25 cellular contexts compared by ENCODE assay signal in genomic region chr18:73617981-73618380, GRCh38.
"Had no signal": no experiment of that assay in that cellular context is flagged by ENCODE, and none has a peak within 500 bp of the region (broad histone marks: within the 10 kb centered on the region; RNA-seq: fewer than 3 reads in every experiment).

No MANE protein-coding gene starts in this region.

- H3K36me3 Mint-ChIP-seq: naive thymus-derived CD4-positive, alpha-beta T cell; natural killer cell treated with Interleukin-12 subunit alpha and Interleukin-12 subunit beta and Interleukin-15 and Interleukin-18, amount 100 ng/mL, for 72 hours; stimulated activated memory B cell treated with anti-CD40 and anti-IgM and Interleukin-4, amounts not matched to agents 10 μg/mL and 1 μg/mL and 100 μg/mL, for 72 hours; type B pancreatic cell had no signal

- H3K27me3 Mint-ChIP-seq: memory B cell; natural killer cell treated with Interleukin-12 subunit alpha and Interleukin-12 subunit beta and Interleukin-15 and Interleukin-18, amount 100 ng/mL, for 72 hours; stimulated activated memory B cell treated with anti-CD40 and anti-IgM and Interleukin-4, amounts not matched to agents 10 μg/mL and 1 μg/mL and 100 μg/mL, for 72 hours; stimulated activated naive CD8-positive, alpha-beta T cell treated with anti-CD3 and anti-CD28 coated beads, Interleukin-15, amount 100 ng/mL, for 72 hours had no signal

- H3K27ac Mint-ChIP-seq: memory B cell; naive thymus-derived CD4-positive, alpha-beta T cell; natural killer cell treated with Interleukin-12 subunit alpha and Interleukin-12 subunit beta and Interleukin-15 and Interleukin-18, amount 100 ng/mL, for 72 hours; progenitor cell of endocrine pancreas; stimulated activated memory B cell treated with anti-CD40 and anti-IgM and Interleukin-4, amounts not matched to agents 10 μg/mL and 1 μg/mL and 100 μg/mL, for 72 hours; stimulated activated naive CD8-positive, alpha-beta T cell treated with anti-CD3 and anti-CD28 coated beads, Interleukin-15, amount 100 ng/mL, for 72 hours; type B pancreatic cell had no signal

- H3K4me1 ChIP-seq: left ventricle myocardium inferior, right atrium auricular region, right lobe of liver, tibial nerve, uterus had no signal

- H3K4me1 Mint-ChIP-seq: memory B cell; naive thymus-derived CD4-positive, alpha-beta T cell; stimulated activated memory B cell treated with anti-CD40 and anti-IgM and Interleukin-4, amounts not matched to agents 10 μg/mL and 1 μg/mL and 100 μg/mL, for 72 hours; stimulated activated naive CD8-positive, alpha-beta T cell treated with anti-CD3 and anti-CD28 coated beads, Interleukin-15, amount 100 ng/mL, for 72 hours had no signal

- H3K9me3 Mint-ChIP-seq: stimulated activated naive CD8-positive, alpha-beta T cell treated with anti-CD3 and anti-CD28 coated beads, Interleukin-15, amount 100 ng/mL, for 72 hours had no signal

- H3K9me3 ChIP-seq: left ventricle myocardium inferior, mucosa of descending colon, ovary, right atrium auricular region, right lobe of liver, tibial nerve, uterus had no signal

- ATAC-seq: mucosa of descending colon; naive thymus-derived CD4-positive, alpha-beta T cell; natural killer cell treated with Interleukin-12 subunit alpha and Interleukin-12 subunit beta and Interleukin-15 and Interleukin-18, amount 100 ng/mL, for 72 hours; right lobe of liver; stimulated activated memory B cell treated with anti-CD40 and anti-IgM and Interleukin-4, amounts not matched to agents 10 μg/mL and 1 μg/mL and 100 μg/mL, for 72 hours; stimulated activated naive CD8-positive, alpha-beta T cell treated with anti-CD3 and anti-CD28 coated beads, Interleukin-15, amount 100 ng/mL, for 72 hours had no signal

- DNase-seq: islet precursor cell; kidney glomerular epithelial cell; left ventricle myocardium inferior; midbrain; mucosa of descending colon; naive thymus-derived CD4-positive, alpha-beta T cell; ovary; right lobe of liver; stimulated activated CD4-positive, alpha-beta T cell treated with anti-CD3 and anti-CD28 coated beads, Interleukin-1b, Interleukin-23, amount 100 ng/mL, for 48 hours; stimulated activated CD4-positive, alpha-beta T cell treated with anti-CD3 and anti-CD28 coated beads, Interleukin-2, amount 100 ng/mL, for 48 hours; stimulated activated CD4-positive, alpha-beta T cell treated with anti-CD3 and anti-CD28 coated beads, Interleukin-4, amount 100 ng/mL, for 4 hours; stimulated activated CD8-positive, alpha-beta memory T cell treated with anti-CD3 and anti-CD28 coated beads, Interleukin-4, amount 100 ng/mL, for 48 hours; stimulated activated naive CD4-positive, alpha-beta T cell treated with Interleukin-2 at 50 U/mL for 16 hours; stimulated activated naive CD8-positive, alpha-beta T cell treated with anti-CD3 and anti-CD28 coated beads, Interleukin-15, amount 100 ng/mL, for 72 hours; substantia nigra; uterus had no signal

- H3K4me3 ChIP-seq: left ventricle myocardium inferior, lung, mucosa of descending colon, ovary, right atrium auricular region, right lobe of liver, smooth muscle cell, tibial nerve, uterus had no signal

- H3K27me3 ChIP-seq: ovary, right atrium auricular region, right lobe of liver, tibial nerve, uterus had no signal

- H3K36me3 ChIP-seq: left ventricle myocardium inferior, ovary, right atrium auricular region, right lobe of liver, tibial nerve, uterus had no signal

- H3K4me2 ChIP-seq: smooth muscle cell had no signal

- H3K27ac ChIP-seq: left ventricle myocardium inferior, ovary, right atrium auricular region, right lobe of liver, tibial nerve, uterus had no signal

- H3K4me3 Mint-ChIP-seq: memory B cell; naive thymus-derived CD4-positive, alpha-beta T cell; natural killer cell treated with Interleukin-12 subunit alpha and Interleukin-12 subunit beta and Interleukin-15 and Interleukin-18, amount 100 ng/mL, for 72 hours; stimulated activated memory B cell treated with anti-CD40 and anti-IgM and Interleukin-4, amounts not matched to agents 10 μg/mL and 1 μg/mL and 100 μg/mL, for 72 hours; stimulated activated naive CD8-positive, alpha-beta T cell treated with anti-CD3 and anti-CD28 coated beads, Interleukin-15, amount 100 ng/mL, for 72 hours; type B pancreatic cell had no signal
